ENCODE assay signal across 9 cellular contexts in genomic region chr3:9704343-9705322, GRCh38. TPM values are rescaled to one million over a fixed set of nuclear protein-coding genes. Genes with fewer than 3 reads are reported as not detected.
DNase-seq lines count a peak whose midpoint lies in the region; ATAC-seq and TF ChIP-seq lines count a peak whose summit lies in the region.
"Had no signal": no experiment of that assay in that cellular context is flagged by ENCODE, and none has a peak within 500 bp of the region (broad histone marks: within the 10 kb centered on the region; RNA-seq: fewer than 3 reads in every experiment).

No MANE protein-coding gene starts in this region.

- intact Hi-C loops in PC-3 (cut with micrococcal nuclease): no loop called here
- intact Hi-C loops in dorsolateral prefrontal cortex (cut with DNase I): no loop called here

- H4K20me1 ChIP-seq in PC-3 (ENCODE audit: low read length): no peaks in the 10 kb centered on the region

- H2AFZ ChIP-seq in PC-3 (ENCODE audit: low read length): peak overlapping the region; percentile 80

- H3K9me2 ChIP-seq in PC-3 (replicated peaks; ENCODE audit: low read length): no peaks in the 10 kb centered on the region

- H3K27me3 ChIP-seq in PC-3 (ENCODE audit: low read length): peaks cover 13% of the 10 kb centered on the region
- peaks cover 0 to 14% (median 0%) of the 10 kb centered on the region in 45 donors for H3K27me3 ChIP-seq in dorsolateral prefrontal cortex
- no peaks in the 10 kb centered on the region for H3K27me3 ChIP-seq in lung (ENCODE audit: control insufficient read depth, insufficient read depth)
- peaks cover 0 to 12% of the 10 kb centered on the region in 2 donors for H3K27me3 ChIP-seq in tibial nerve

- POLR2A ChIA-PET in PC-3 (lab: Charles Lee; ENCODE audit: unreplicated experiment): no interaction called here

- H3K9ac ChIP-seq in PC-3 (ENCODE audit: low read length): no peak overlapping the region

- no peak for TF ChIP-seq POLR2A in tibial nerve (IDR thresholded peaks at IDR 0.05)

- H3K9me3 ChIP-seq in PC-3 (ENCODE audit: low read length) (no peaks in the 10 kb centered on the region), lung (ENCODE audit: control insufficient read depth in 2 of 2, insufficient read depth in 1 of 2, low read length in 1 of 2) (peaks cover 0 to 3% of the 10 kb centered on the region in 2 donors), tibial nerve (no peaks in the 10 kb centered on the region)

- H3K27ac ChIP-seq in PC-3 (ENCODE audit: low read length) (no peak overlapping the region), dorsolateral prefrontal cortex (peak overlapping the region in 8 of 59 donors; percentile 14 to 58 (median 36)), lung (ENCODE audit: low read depth in 1 of 2, low read length in 1 of 2) (no peak overlapping the region), tibial nerve (no peak overlapping the region)
- H3K27ac ChIP-seq: C4-2B had no signal

- DNase-seq in NCI-H2171 treated with DMSO at 0.1 percent for 48 hours (lab: John Stamatoyannopoulos, UW) (peak; percentile 4), NCI-H2171 (lab: John Stamatoyannopoulos, UW) (no peak), PC-3 (peak; percentile 19), dorsolateral prefrontal cortex (peak in 6 of 10 donors; percentile 46 to 79 (median 52)), lung (ENCODE audit: low spot score) (peak; percentile 33), tibial nerve (ENCODE audit: low spot score in 2 of 2) (no peak), NCI-H2107 (lab: John Stamatoyannopoulos, UW) (no peak)

- 2% methylated on average over 61 to 62 of the region's 62 CpGs for WGBS in lung, 2 donors
- WGBS in tibial nerve, 2 donors: 2 to 3% methylated on average over 35 to 58 of the region's 62 CpGs

- TF ChIP-seq CTCF in PC-3 (conservative IDR thresholded peaks at IDR 0.05; ENCODE audit: low read depth, low read length) (no peak), dorsolateral prefrontal cortex (IDR thresholded peaks at IDR 0.05 in 54 of 56, conservative IDR thresholded peaks at IDR 0.05 in 2 of 56; ENCODE audit: low read depth in 1 of 56, partially characterized antibody in 56 of 56) (no peak), lung (IDR thresholded peaks at IDR 0.05; ENCODE audit: control extremely low read depth, extremely low read depth) (no peak), tibial nerve (IDR thresholded peaks at IDR 0.05) (no peak)

- TF ChIP-seq EP300 in tibial nerve (IDR thresholded peaks at IDR 0.05): no peak

- no peaks in the 10 kb centered on the region for H3F3A ChIP-seq in PC-3 (ENCODE audit: low read length, unreplicated experiment)

- H3K4me3 ChIP-seq in PC-3 (ENCODE audit: low read length): peak overlapping the region; percentile 61
- H3K4me3 ChIP-seq in dorsolateral prefrontal cortex: peak overlapping the region in 58 of 59 donors; percentile 23 to 71 (median 53)
- peak overlapping the region; percentile 13 for H3K4me3 ChIP-seq in lung
- H3K4me3 ChIP-seq in tibial nerve: peak overlapping the region in 3 of 4 donors; percentile 11 to 41 (median 12)

- H3K36me3 ChIP-seq in PC-3 (ENCODE audit: low read depth, low read length): no peaks in the 10 kb centered on the region
- peaks cover 7 to 23% of the 10 kb centered on the region in 2 donors for H3K36me3 ChIP-seq in lung (ENCODE audit: control insufficient read depth in 2 of 2, insufficient read depth in 2 of 2, low read length in 2 of 2)
- peaks cover 0 to 38% (median 11%) of the 10 kb centered on the region in 3 donors for H3K36me3 ChIP-seq in tibial nerve

- ATAC-seq in PC-3: peak; percentile 57
- ATAC-seq in lung (ENCODE audit: insufficient read depth, low FRiP score): peak; percentile 43
- no peak for ATAC-seq in GM19452 (IDR thresholded peaks at IDR 0.05; ENCODE audit: unreplicated experiment)

- H3K4me1 ChIP-seq in PC-3 (ENCODE audit: insufficient read depth, low read length): peaks cover 12% of the 10 kb centered on the region; the same call in 1 of the 2 replicates
- H3K4me1 ChIP-seq in lung (ENCODE audit: control insufficient read depth in 2 of 2, insufficient read depth in 2 of 2, low read length in 2 of 2): peaks cover 0 to 16% of the 10 kb centered on the region in 2 donors
- peaks cover 0 to 21% (median 11%) of the 10 kb centered on the region in 4 donors for H3K4me1 ChIP-seq in tibial nerve

- BruUV-seq in PC-3 (replicated peaks; lab: Mats Ljungman, UMichigan): no TSS peak

- CTCF ChIA-PET in PC-3 (lab: Charles Lee): no interaction called here

- H3K79me2 ChIP-seq in PC-3 (ENCODE audit: low read length): no peaks in the 10 kb centered on the region

- H3K4me2 ChIP-seq in PC-3 (ENCODE audit: low read length): peak overlapping the region; percentile 92

RNA-seq across cellular contexts. Expression of gene CPNE9, which starts 1.0 kb away (rescaled TPM):
- total RNA-seq in PC-3 (2014; rRNA removed) (0.07 TPM in 1 of 2 replicates, not detected in the other), dorsolateral prefrontal cortex (10 to 100 TPM in 118 of 120 experiments, 1 to 10 TPM in 2; 9.3 to 46.6 (median 24.9) TPM), lung (under 1 TPM in 1 of 2 donors, not detected in 1; 0.34 TPM), tibial nerve (not detected)
- polyA plus RNA-seq in lung: under 1 TPM; 0.11 to 0.16 TPM

RNA-seq across cellular contexts. Expression of gene BRPF1, which starts 26.9 kb away (rescaled TPM):
- total RNA-seq in PC-3 (2014; rRNA removed) (27.0 and 29.8 TPM in 2 replicates), dorsolateral prefrontal cortex (10 to 100 TPM; 10.7 to 25.9 (median 16.3) TPM), lung (10 to 100 TPM; 18.4 to 26.4 TPM), tibial nerve (10 to 100 TPM; 18.0 to 21.0 (median 20.6) TPM)
- polyA plus RNA-seq in lung: 10 to 100 TPM in 1 of 2 donors, 1 to 10 TPM in 1; 8.3 to 13.7 TPM

RNA-seq across cellular contexts. Expression of gene OGG1, which starts 45.1 kb away (rescaled TPM):
- 38.7 and 47.3 TPM in 2 replicates for total RNA-seq in PC-3 (2014; rRNA removed)
- total RNA-seq in dorsolateral prefrontal cortex: 10 to 100 TPM; 18.6 to 54.6 (median 30.3) TPM
- 10 to 100 TPM; 29.3 to 31.2 TPM for total RNA-seq in lung
- 10 to 100 TPM; 13.2 to 17.3 TPM for polyA plus RNA-seq in lung
- total RNA-seq in tibial nerve: 10 to 100 TPM; 26.8 to 54.9 (median 40.6) TPM

RNA-seq across cellular contexts. Expression of gene MTMR14, which starts 55.3 kb away (rescaled TPM):
- total RNA-seq in PC-3 (2014; rRNA removed) (30.7 and 31.4 TPM in 2 replicates), dorsolateral prefrontal cortex (10 to 100 TPM; 17.9 to 36.1 (median 28.7) TPM), lung (10 to 100 TPM; 27.7 to 58.4 TPM), tibial nerve (10 to 100 TPM; 33.3 to 45.5 (median 38.6) TPM)
- 10 to 100 TPM; 34.3 to 51.1 TPM for polyA plus RNA-seq in lung

Comparison
In these comparisons a context has a peak if more than half of its experiments do, and no peak if none do; other contexts are left out.
1. DNase-seq: peak in NCI-H2171 treated with DMSO at 0.1 percent for 48 hours (single experiment), PC-3 (single experiment), dorsolateral prefrontal cortex (6 of 10) and lung (single experiment); none in NCI-H2171 (single experiment), tibial nerve (0 of 2) and NCI-H2107 (single experiment).
2. Peak in every context shown above with its lines, with median percentiles within 50 percentile points of each other: H3K4me3 ChIP-seq.